ENCODE assay signal across 9 cellular contexts in genomic region chr19:41218615-41219507, GRCh38. TPM values are rescaled to one million over a fixed set of nuclear protein-coding genes. Genes with fewer than 3 reads are reported as not detected.
A peak's percentile ranks its signal among the peaks of the same experiment; 100 is the strongest.
DNase-seq lines count a peak whose midpoint lies in the region; ATAC-seq, FAIRE-seq and TF ChIP-seq lines count a peak whose summit lies in the region.
"Had no signal": no experiment of that assay in that cellular context is flagged by ENCODE, and none has a peak within 500 bp of the region (broad histone marks: within the 10 kb centered on the region; RNA-seq: fewer than 3 reads in every experiment).

Gene AXL, plus strand, starts transcription at chr19:41219223. Its CDS starts 170 bp downstream, at chr19:41219393.

- peak within 1 kb of the TSS; percentile 77 for H3K27ac ChIP-seq in cingulate gyrus (ENCODE audit: low read depth, low read length)
- H3K27ac ChIP-seq in keratinocyte (ENCODE audit: control insufficient read depth, insufficient read depth, low read length), result peak within 1 kb of the TSS; percentile 96
- H3K27ac ChIP-seq in spleen, result peak within 1 kb of the TSS in 7 of 8 donors; percentile 65 to 83 (median 80)
- H3K27ac ChIP-seq: 22Rv1 had no signal

- H3K9ac ChIP-seq in keratinocyte (ENCODE audit: control insufficient read depth, extremely low read depth, insufficient read depth, low read length), result peak within 1 kb of the TSS; percentile 96

- no peak for TF ChIP-seq POLR2A in spleen (IDR thresholded peaks at IDR 0.05)

- intact Hi-C loops in spleen (cut with DNase I; ENCODE audit: low total_unique reads), result no loop called here

- H3K9me3 ChIP-seq in keratinocyte (ENCODE audit: control insufficient read depth, low read depth, low read length), result no peaks in the 10 kb centered on the region
- H3K9me3 ChIP-seq in spleen, result no peaks in the 10 kb centered on the region

- no peak for TF ChIP-seq CTCF in keratinocyte (optimal IDR thresholded peaks at IDR 0.05 in 1 of 3, IDR thresholded peaks at IDR 0.05 in 1 of 3, conservative IDR thresholded peaks at IDR 0.05 in 1 of 3; ENCODE audit: extremely low read depth in 1 of 3, insufficient read depth in 2 of 3, low read length in 3 of 3)
- no peak for TF ChIP-seq CTCF in spleen (IDR thresholded peaks at IDR 0.05 in 8 of 11, conservative IDR thresholded peaks at IDR 0.05 in 3 of 11)

- WGBS in spleen, 5 donors, result 12 to 23% (median 20%) methylated on average over 19 to 32 of the region's 32 CpGs

- H3K27me3 ChIP-seq in keratinocyte (ENCODE audit: control insufficient read depth, extremely low read depth, insufficient read depth, low read length) (no peaks in the 10 kb centered on the region), spleen (replicated peaks in 1 of 7) (peaks cover 0 to 50% (median 18%) of the 10 kb centered on the region in 7 donors)

- peaks cover 33% of the 10 kb centered on the region for H3K79me2 ChIP-seq in keratinocyte (ENCODE audit: control insufficient read depth, insufficient read depth, low read length)

- ATAC-seq in HG02610 (IDR thresholded peaks at IDR 0.05; ENCODE audit: unreplicated experiment) (no peak), GM19328 (IDR thresholded peaks at IDR 0.05; ENCODE audit: unreplicated experiment) (no peak), HG02759 (IDR thresholded peaks at IDR 0.05; ENCODE audit: unreplicated experiment) (no peak)

- peak within 1 kb of the TSS; percentile 58 to 87 (median 85) for H3K4me3 ChIP-seq in keratinocyte (ENCODE audit: control insufficient read depth in 2 of 3, extremely low read depth in 1 of 3, insufficient read depth in 2 of 3, low read depth in 1 of 3, low read length in 3 of 3)
- H3K4me3 ChIP-seq in spleen, result peak within 1 kb of the TSS; percentile 22 to 69 (median 36)

- H3K4me1 ChIP-seq in keratinocyte (ENCODE audit: control insufficient read depth, extremely low read depth, insufficient read depth, low read length) (peaks cover 42% of the 10 kb centered on the region), spleen (peaks cover 0 to 23% (median 2%) of the 10 kb centered on the region in 6 donors)

- H3K4me2 ChIP-seq in keratinocyte (ENCODE audit: control insufficient read depth, extremely low read depth, insufficient read depth, low read depth, low read length), result peak within 1 kb of the TSS; percentile 90

- H3K9me1 ChIP-seq in keratinocyte (ENCODE audit: control insufficient read depth, extremely low read depth, insufficient read depth, low read length), result no peaks in the 10 kb centered on the region

- peak; percentile 83 for FAIRE-seq in keratinocyte (lab: Jason Lieb, UNC)

- H2AFZ ChIP-seq in keratinocyte (ENCODE audit: control insufficient read depth, low read length), result peak within 1 kb of the TSS; percentile 51

- no peaks in the 10 kb centered on the region for H4K20me1 ChIP-seq in keratinocyte (ENCODE audit: control insufficient read depth, extremely low read depth, insufficient read depth, low read length)

- DNase-seq in DMS53 (lab: John Stamatoyannopoulos, UW) (peak; percentile 23), DMS53 treated with DMSO at 0.1 percent for 48 hours (lab: John Stamatoyannopoulos, UW; ENCODE audit: unreplicated experiment) (no peak), keratinocyte (ENCODE audit: low read depth, low spot score) (peak; percentile 98), spleen (no peak)

- peaks cover 0 to 15% of the 10 kb centered on the region in 2 experiments for H3K36me3 ChIP-seq in keratinocyte (ENCODE audit: control insufficient read depth in 2 of 2, extremely low read depth in 1 of 2, insufficient read depth in 2 of 2, low read length in 2 of 2)
- no peaks in the 10 kb centered on the region for H3K36me3 ChIP-seq in spleen

- dilution Hi-C loops in keratinocyte (cut with MboI; ENCODE audit: extremely low pct_ligation_motif_present, low sequenced_read_pairs), result no loop called here

RNA-seq across cellular contexts. Expression of gene AXL, which starts in this region (rescaled TPM):
- polyA plus RNA-seq in keratinocyte (12.2 to 36.3 TPM (median 21.7 TPM) in 3 replicates), spleen (1 to 10 TPM; 2.3 to 8.3 (median 5.0) TPM)
- 1.4 TPM for polyA plus RNA-seq in keratinocyte (2011; ENCODE audit: low read depth)
- polyA plus RNA-seq in keratinocyte (2011; cell fraction: cytosol; rRNA removed), result 12.9 and 14.2 TPM in 2 replicates
- polyA plus RNA-seq in keratinocyte (2011; cell fraction: nucleus; rRNA removed), result 26.3 and 27.8 TPM in 2 replicates
- polyA plus RNA-seq in keratinocyte (2012; ENCODE audit: low replicate concordance), result 4.2 and 64.1 TPM in 2 replicates
- 78.0 to 529 TPM (median 129 TPM) in 3 replicates for polyA minus RNA-seq in keratinocyte
- polyA minus RNA-seq in keratinocyte (2011; cell fraction: cytosol; rRNA and poly(A)+ RNA removed), result 74.2 TPM
- 55.4 and 65.7 TPM in 2 replicates for polyA minus RNA-seq in keratinocyte (2011; cell fraction: nucleus; rRNA and poly(A)+ RNA removed)
- total RNA-seq in spleen, result 100 to 1,000 TPM in 3 of 7 donors, 10 to 100 TPM in 4; 48.4 to 135 (median 87.5) TPM

Comparison
In these comparisons a context has a peak if more than half of its experiments do, and no peak if none do; other contexts are left out.
1. DNase-seq: peak in DMS53 (single experiment) and keratinocyte (single experiment); none in DMS53 treated with DMSO at 0.1 percent for 48 hours (single experiment) and spleen (single experiment).
2. Peak in every context shown above with its lines, with median percentiles within 50 percentile points of each other: H3K27ac ChIP-seq.